Comparison of ENCODE assay signal across 8 cellular contexts in genomic region chr11:129364143-129364654, GRCh38. TPM values are rescaled to one million over a fixed set of nuclear protein-coding genes. Genes with fewer than 3 reads are reported as not detected.
A peak's percentile ranks its signal among the peaks of the same experiment; 100 is the strongest.
DNase-seq lines count a peak whose midpoint lies in the region; ATAC-seq and TF ChIP-seq lines count a peak whose summit lies in the region.

No MANE protein-coding gene starts in this region.

- DNase-seq in DMS79 (lab: John Stamatoyannopoulos, UW) (peak; percentile 85), HUDEP-2 (lab: John Stamatoyannopoulos, UW; ENCODE audit: unreplicated experiment in 76 of 76) (peak in 68 of 76 experiments; percentile 10 to 80 (median 56)), activated T-cell treated with anti-CD3 and anti-CD28 coated beads for 4 hours (peak; percentile 62), fibroblast of lung (ENCODE audit: low read depth in 2 of 2) (peak; percentile 76 to 84), neural crest cell (ENCODE audit: low read depth, low spot score) (peak; percentile 89), stomach (peak; percentile 91)

- H3K27me3 ChIP-seq in OCI-LY3 (ENCODE audit: low read depth, low read length) (peaks cover 47% of the 10 kb centered on the region), fibroblast of lung (ENCODE audit: control insufficient read depth, insufficient read depth, low read length) (no peaks in the 10 kb centered on the region), stomach (peaks cover 0 to 66% (median 4%) of the 10 kb centered on the region in 3 donors)

- H3K4me2 ChIP-seq in OCI-LY3 (ENCODE audit: low read length) = peak overlapping the region; percentile 81
- peak overlapping the region; percentile 17 for H3K4me2 ChIP-seq in fibroblast of lung (ENCODE audit: extremely low read depth, insufficient read depth, low read length)

- TF ChIP-seq EP300 in stomach (IDR thresholded peaks at IDR 0.05) = no peak

- no peak overlapping the region for H3K27ac Mint-ChIP-seq in neural crest cell (ENCODE audit: unreplicated experiment)

- peaks cover 46% of the 10 kb centered on the region for H3K27me3 Mint-ChIP-seq in neural crest cell (ENCODE audit: low read depth)

- H3K36me3 Mint-ChIP-seq in neural crest cell (ENCODE audit: low read depth) = peaks cover 7% of the 10 kb centered on the region

- H3K9me3 ChIP-seq in OCI-LY3 (ENCODE audit: insufficient read depth, low read length) = no peaks in the 10 kb centered on the region
- H3K9me3 ChIP-seq in fibroblast of lung (ENCODE audit: control insufficient read depth, insufficient read depth, low read depth, low read length) = no peaks in the 10 kb centered on the region
- H3K9me3 ChIP-seq in stomach = peaks cover 0 to 14% (median 9%) of the 10 kb centered on the region in 4 donors

- H2AFZ ChIP-seq in OCI-LY3 (ENCODE audit: low read depth, low read length) (peak overlapping the region; percentile 70), fibroblast of lung (ENCODE audit: low read length) (no peak overlapping the region)

- intact Hi-C loops in stomach (cut with DNase I; ENCODE audit: low total_unique reads) = no loop called here

- peak; percentile 100 for TF ChIP-seq CTCF in OCI-LY3 (IDR thresholded peaks at IDR 0.05; ENCODE audit: low read depth, low read length)
- TF ChIP-seq CTCF in fibroblast of lung (conservative IDR thresholded peaks at IDR 0.05 in 1 of 2, IDR thresholded peaks at IDR 0.05 in 1 of 2; ENCODE audit: low read depth in 1 of 2, low read length in 2 of 2) = peak; percentile 100
- peak; percentile 100 for TF ChIP-seq CTCF in neural crest cell (conservative IDR thresholded peaks at IDR 0.05)
- TF ChIP-seq CTCF in stomach (IDR thresholded peaks at IDR 0.05) = peak in 6 of 7 experiments; percentile 32 to 97 (median 87)

- H4K20me1 ChIP-seq in OCI-LY3 (ENCODE audit: insufficient read depth, low read length) (no peaks in the 10 kb centered on the region), fibroblast of lung (ENCODE audit: control insufficient read depth, extremely low read depth, insufficient read depth, low read length) (no peaks in the 10 kb centered on the region)

- H3K4me3 Mint-ChIP-seq in neural crest cell = no peak overlapping the region

- no peak overlapping the region for H3K27ac ChIP-seq in OCI-LY3 (ENCODE audit: low read length)
- H3K27ac ChIP-seq in fibroblast of lung (ENCODE audit: insufficient read depth, low read length) = no peak overlapping the region
- no peak overlapping the region for H3K27ac ChIP-seq in stomach

- ATAC-seq in GM21528 (IDR thresholded peaks at IDR 0.05; ENCODE audit: low FRiP score, unreplicated experiment) = peak; percentile 100

- WGBS in stomach, 5 donors = 1 to 3% (median 2%) methylated on average over 2 to 19 of the region's 19 CpGs

- no peaks in the 10 kb centered on the region for H3K4me1 Mint-ChIP-seq in neural crest cell

- H3K4me3 ChIP-seq in OCI-LY3 (ENCODE audit: low read length) (peak overlapping the region; percentile 66), fibroblast of lung (replicated peaks in 1 of 4; ENCODE audit: control extremely low read depth in 1 of 4, insufficient read depth in 1 of 4, low read depth in 3 of 4, low read length in 4 of 4) (no peak overlapping the region), stomach (no peak overlapping the region)

- no peak for TF ChIP-seq POLR2A in stomach (IDR thresholded peaks at IDR 0.05)

- H3K4me1 ChIP-seq in OCI-LY3 (ENCODE audit: low read length) = peaks cover 8% of the 10 kb centered on the region; the same call in 1 of the 2 replicates
- no peaks in the 10 kb centered on the region for H3K4me1 ChIP-seq in fibroblast of lung (ENCODE audit: control insufficient read depth, extremely low read depth, insufficient read depth, low read length)
- peaks cover 0 to 12% (median 10%) of the 10 kb centered on the region in 4 donors for H3K4me1 ChIP-seq in stomach

- H3K36me3 ChIP-seq in OCI-LY3 (replicated peaks; ENCODE audit: low read depth, low read length) (no peaks in the 10 kb centered on the region), fibroblast of lung (ENCODE audit: control insufficient read depth, insufficient read depth, low read length) (no peaks in the 10 kb centered on the region), stomach (no peaks in the 10 kb centered on the region)

- H3K9me3 Mint-ChIP-seq in neural crest cell = peaks cover 11% of the 10 kb centered on the region

- H3K9ac ChIP-seq in OCI-LY3 (ENCODE audit: low read length) (peak overlapping the region; percentile 9; the same call in 1 of the 2 replicates), fibroblast of lung (ENCODE audit: insufficient read depth, low read length) (no peak overlapping the region)

- no peaks in the 10 kb centered on the region for H3K79me2 ChIP-seq in OCI-LY3 (ENCODE audit: low read length)
- no peaks in the 10 kb centered on the region for H3K79me2 ChIP-seq in fibroblast of lung (ENCODE audit: control insufficient read depth, insufficient read depth, low read length)

RNA-seq across cellular contexts. Expression of gene BARX2, which starts 11.4 kb away (rescaled TPM):
- total RNA-seq in fibroblast of lung (not detected in 2 replicates), neural crest cell (not detected in 2 replicates), stomach (1 to 10 TPM in 4 of 5 donors, not detected in 1; 1.5 to 3.6 (median 2.3) TPM)
- polyA plus RNA-seq in fibroblast of lung (not detected in 2 replicates), stomach (10 to 100 TPM in 1 of 3 donors, 1 to 10 TPM in 2; 1.1 to 27.7 (median 4.6) TPM)
- polyA plus RNA-seq in fibroblast of lung (2012) = not detected in 2 replicates
- not detected in 2 replicates for polyA minus RNA-seq in fibroblast of lung (ENCODE audit: low replicate concordance)
